ENCODE assay signal across 1 cellular context in genomic region chr3:193794002-193794835, GRCh38.
A peak's percentile ranks its signal among the peaks of the same experiment; 100 is the strongest.
TF ChIP-seq lines count a peak whose summit lies in the region.

No MANE protein-coding gene starts in this region.

TF ChIP-seq in K562, 482 proteins besides CTCF, POLR2A, EP300 and RAD21 (continued from another document and continues in another):
- TF ChIP-seq FOSL1 (tag; conservative IDR thresholded peaks at IDR 0.05) (peak; percentile 60; the same call in 1 of the 2 replicates), MECOM (CRISPR knock-in tag; IDR thresholded peaks at IDR 0.05) (peak; percentile 91; the same call in 1 of the 2 replicates), ELF1 (tag; IDR thresholded peaks at IDR 0.05) (peak; percentile 52; the same call in 1 of the 2 replicates), BACH1 (tag; IDR thresholded peaks at IDR 0.05) (peak; percentile 74), SRSF9 (IDR thresholded peaks at IDR 0.05; ENCODE audit: borderline replicate concordance, low read depth, low read length) (no peak), FOXP4 (CRISPR knock-in tag; IDR thresholded peaks at IDR 0.05; ENCODE audit: borderline replicate concordance) (no peak), ETV1 (tag; conservative IDR thresholded peaks at IDR 0.05; ENCODE audit: low read depth) (peak; percentile 51; the same call in 1 of the 2 replicates), ATF7 (IDR thresholded peaks at IDR 0.05) (peak; percentile 90; the same call in 1 of the 2 replicates), MEIS2 (IDR thresholded peaks at IDR 0.05; ENCODE audit: partially characterized antibody) (peak; percentile 90), STAT5B (CRISPR knock-in tag; IDR thresholded peaks at IDR 0.05) (no peak), STAG1 (CRISPR knock-in tag; IDR thresholded peaks at IDR 0.05; ENCODE audit: borderline replicate concordance) (no peak), ESRRA (IDR thresholded peaks at IDR 0.05; ENCODE audit: borderline replicate concordance, low read depth) (peak; percentile 57; the same call in 1 of the 2 replicates), ZNF830 (CRISPR knock-in tag; IDR thresholded peaks at IDR 0.05) (no peak), CXXC5 (CRISPR knock-in tag; IDR thresholded peaks at IDR 0.05) (peak; percentile 57), TCF7 (IDR thresholded peaks at IDR 0.05; ENCODE audit: borderline replicate concordance) (peak; percentile 68; the same call in 1 of the 2 replicates), EWSR1 (IDR thresholded peaks at IDR 0.05; ENCODE audit: borderline replicate concordance, low read depth, partially characterized antibody) (no peak), ZBED1 (IDR thresholded peaks at IDR 0.05) (no peak), MCM7 (IDR thresholded peaks at IDR 0.05) (no peak), NR2C1 (IDR thresholded peaks at IDR 0.05) (no peak), NR2C1 (tag; IDR thresholded peaks at IDR 0.05) (peak; percentile 45), NONO (IDR thresholded peaks at IDR 0.05; ENCODE audit: low read depth in 2 of 2, low read length in 1 of 2) (no peak), ZFP91 (CRISPR knock-in tag; IDR thresholded peaks at IDR 0.05) (no peak), NRF1 (conservative IDR thresholded peaks at IDR 0.05 in 1 of 2, IDR thresholded peaks at IDR 0.05 in 1 of 2) (peak in 1 of 2 experiments; percentile 28; a peak in 1 of 4 replicates), SMARCE1 (IDR thresholded peaks at IDR 0.05) (peak; percentile 60), KDM5B (IDR thresholded peaks at IDR 0.05; ENCODE audit: insufficient replicate concordance, low read depth, low read length) (no peak), SMAD4 (CRISPR knock-in tag; conservative IDR thresholded peaks at IDR 0.05) (peak; percentile 74), CREB3L1 (IDR thresholded peaks at IDR 0.05; ENCODE audit: borderline replicate concordance, low read depth) (0 out of 2 replicates have a peak, but pooled peaks have one; percentile 59), ZBTB8A (IDR thresholded peaks at IDR 0.05; ENCODE audit: partially characterized antibody) (no peak), TRIM24 (IDR thresholded peaks at IDR 0.05) (peak; percentile 41 to 44; a peak in 2 of 4 replicates), TEAD1 (CRISPR knock-in tag; IDR thresholded peaks at IDR 0.05) (0 out of 4 replicates have a peak, but pooled peaks of 1 of the 2 experiments have one; percentile 31), ZNF175 (CRISPR knock-in tag; IDR thresholded peaks at IDR 0.05; ENCODE audit: low read depth) (peak; percentile 28; the same call in 1 of the 2 replicates), PTTG1 (tag; IDR thresholded peaks at IDR 0.05; ENCODE audit: low read depth) (no peak), LCOR (CRISPR knock-in tag; IDR thresholded peaks at IDR 0.05) (0 out of 2 replicates have a peak, but pooled peaks have one; percentile 50), MGA (IDR thresholded peaks at IDR 0.05) (peak; percentile 81), MYBL2 (IDR thresholded peaks at IDR 0.05; ENCODE audit: low read depth) (no peak), MYBL2 (CRISPR knock-in tag; IDR thresholded peaks at IDR 0.05; ENCODE audit: borderline replicate concordance) (no peak), XRCC4 (IDR thresholded peaks at IDR 0.05; ENCODE audit: extremely low read depth, insufficient read depth, insufficient read length) (no peak), MBD1 (CRISPR knock-in tag; IDR thresholded peaks at IDR 0.05) (no peak), ARID1B (IDR thresholded peaks at IDR 0.05) (peak; percentile 67), ZNF165 (CRISPR knock-in tag; IDR thresholded peaks at IDR 0.05; ENCODE audit: borderline replicate concordance) (no peak), TAF15 (IDR thresholded peaks at IDR 0.05; ENCODE audit: low read depth, low read length) (no peak), AFF1 (IDR thresholded peaks at IDR 0.05; ENCODE audit: low read depth in 1 of 2, partially characterized antibody in 2 of 2) (peak; percentile 22 to 66)
